In genomic region chr7:74766508-74766907, GRCh38 we compare ENCODE assay signal across 2 cellular contexts. TPM values are rescaled to one million over a fixed set of nuclear protein-coding genes. Genes with fewer than 3 reads are reported as not detected.
"Had no signal": no experiment of that assay in that cellular context is flagged by ENCODE, and none has a peak within 500 bp of the region (broad histone marks: within the 10 kb centered on the region; RNA-seq: fewer than 3 reads in every experiment).

No MANE protein-coding gene starts in this region.

RNA-seq across cellular contexts. Expression of gene NCF1, which starts 7.3 kb away (rescaled TPM):
- total RNA-seq: dermis microvascular lymphatic vessel endothelial cell, suprapubic skin had no signal
